Comparison of ENCODE assay signal across 15 cellular contexts in the genomic region with DNA sequence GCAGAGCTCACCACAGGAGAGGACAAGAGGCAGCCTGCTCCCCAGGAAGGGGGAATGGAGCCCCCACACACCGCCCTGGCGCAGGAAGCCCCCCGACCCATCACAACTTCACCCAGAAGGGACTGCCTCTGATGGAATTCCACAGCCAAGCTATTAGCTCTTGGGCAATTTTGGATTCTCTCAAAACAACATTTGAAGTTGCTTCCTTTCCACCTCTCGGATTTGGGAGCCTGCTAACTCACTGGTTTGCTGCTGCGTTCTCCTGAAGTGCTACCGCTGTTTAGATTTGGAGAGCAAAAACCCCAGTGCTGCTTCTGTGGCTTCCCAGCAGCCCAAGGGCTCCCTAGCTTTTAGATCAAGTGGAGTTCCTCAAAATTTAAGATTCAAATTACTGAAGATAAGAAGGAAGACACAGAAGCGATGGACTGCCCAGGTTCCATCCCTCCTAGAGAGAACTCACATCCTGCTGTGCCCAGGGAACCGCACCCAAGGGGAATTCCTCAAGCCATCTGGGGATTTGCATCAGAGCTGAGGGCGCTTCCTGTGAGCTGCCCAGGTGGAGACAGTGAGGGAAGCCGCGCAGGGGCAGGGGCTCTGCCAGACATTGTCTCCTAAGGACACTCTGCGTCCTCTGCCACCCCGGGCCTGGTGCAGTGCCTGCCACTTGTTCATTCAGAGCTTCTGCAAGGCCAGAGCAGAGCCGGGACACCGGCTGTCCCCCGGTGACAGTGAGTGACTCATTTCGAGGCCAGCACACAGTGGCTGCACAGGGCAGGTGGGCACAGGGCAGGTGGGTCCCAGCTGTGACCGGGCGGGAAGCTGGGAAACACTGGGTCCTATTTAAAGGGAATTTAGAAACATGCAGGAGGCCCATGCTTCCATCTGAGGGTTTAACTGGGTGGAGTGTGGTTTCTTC. TPM values are rescaled to one million over a fixed set of nuclear protein-coding genes. Genes with fewer than 3 reads are reported as not detected.
DNase-seq lines count a peak whose midpoint lies in the region; ATAC-seq, FAIRE-seq and TF ChIP-seq lines count a peak whose summit lies in the region.
"Had no signal": no experiment of that assay in that cellular context is flagged by ENCODE, and none has a peak within 500 bp of the region (broad histone marks: within the 10 kb centered on the region; RNA-seq: fewer than 3 reads in every experiment).

No MANE protein-coding gene starts in this region.

- intact Hi-C loops in GM12878 (cut with micrococcal nuclease; ENCODE audit: unreplicated experiment), result no loop called here
- intact Hi-C loops in left lung (cut with DNase I), result no loop called here

- peaks cover 35 to 55% of the 10 kb centered on the region in 2 donors for H3K27me3 Mint-ChIP-seq in stimulated activated naive B cell treated with anti-CD40 and anti-IgM and Interleukin-4, amounts not matched to agents 10 μg/mL and 1 μg/mL and 100 μg/mL, for 72 hours

- no peak for TF ChIP-seq POLR2A in GM12878 (IDR thresholded peaks at IDR 0.05; ENCODE audit: low read depth, low read length)

- no peaks in the 10 kb centered on the region for H3K36me3 Mint-ChIP-seq in stimulated activated naive B cell treated with anti-CD40 and anti-IgM and Interleukin-4, amounts not matched to agents 10 μg/mL and 1 μg/mL and 100 μg/mL, for 72 hours
- H3K36me3 Mint-ChIP-seq: CD14-positive monocyte had no signal

- H3K27ac Mint-ChIP-seq in stimulated activated naive B cell treated with anti-CD40 and anti-IgM and Interleukin-4, amounts not matched to agents 10 μg/mL and 1 μg/mL and 100 μg/mL, for 72 hours, result peak overlapping the region; percentile 34

- in situ Hi-C loops in GM12878 (cut with MboI), result no loop called here

- TF ChIP-seq EP300 in GM12878 (IDR thresholded peaks at IDR 0.05; ENCODE audit: borderline replicate concordance in 1 of 2, control insufficient read depth in 1 of 2, low read depth in 2 of 2, low read length in 2 of 2), result no peak

- H3K36me3 ChIP-seq in GM12878 (ENCODE audit: control insufficient read depth in 2 of 2, insufficient read depth in 2 of 2, low read length in 1 of 2) (no peaks in the 10 kb centered on the region), left lung (no peaks in the 10 kb centered on the region)

- H3K27me3 ChIP-seq in GM12878 (replicated peaks in 1 of 2; ENCODE audit: control insufficient read depth in 2 of 2, insufficient read depth in 2 of 2, low read length in 1 of 2), result no peaks in the 10 kb centered on the region; a peak in 1 of 4 replicates
- no peaks in the 10 kb centered on the region for H3K27me3 ChIP-seq in left lung

- DNase-seq in GM12878 (ENCODE audit: low read depth, low spot score), result no peak
- DNase-seq in left lung, result no peak
- no peak for DNase-seq in stimulated activated naive B cell treated with anti-CD40 and anti-IgM and Interleukin-4, amounts not matched to agents 10 μg/mL and 1 μg/mL and 100 μg/mL, for 72 hours
- no peak for DNase-seq in DMS153 (lab: John Stamatoyannopoulos, UW)
- no peak for DNase-seq in activated T-cell treated with anti-CD3 and anti-CD28 coated beads, Interleukin-2, amount 50 U/mL, for 48 hours
- no peak for DNase-seq in activated CD8-positive, alpha-beta memory T cell treated with anti-CD3 and anti-CD28 coated beads for 24 hours
- DNase-seq: activated T-cell treated with anti-CD3 and anti-CD28 coated beads, Interleukin-2, amount 50 U/mL, for 1 hour; amygdala; NCI-H1417; NCI-H82; SK-N-SH had no signal

- peaks cover 0 to 3% of the 10 kb centered on the region in 2 donors for H3K9me3 Mint-ChIP-seq in stimulated activated naive B cell treated with anti-CD40 and anti-IgM and Interleukin-4, amounts not matched to agents 10 μg/mL and 1 μg/mL and 100 μg/mL, for 72 hours

- no peak overlapping the region for H2AFZ ChIP-seq in GM12878 (ENCODE audit: control insufficient read depth, low read depth, low read length)

- SMC1A ChIA-PET in GM12878 (lab: Charles Lee; ENCODE audit: uncharacterized antibody, unreplicated experiment), result no interaction called here

- no TSS peak for BruUV-seq in GM12878 (replicated peaks; lab: Mats Ljungman, UMichigan)

- ATAC-seq in GM19463 (IDR thresholded peaks at IDR 0.05; ENCODE audit: unreplicated experiment), result peak; percentile 79
- ATAC-seq in GM12878, result peak; percentile 75
- ATAC-seq in left lung, result no peak
- no peak for ATAC-seq in stimulated activated naive B cell treated with anti-CD40 and anti-IgM and Interleukin-4, amounts not matched to agents 10 μg/mL and 1 μg/mL and 100 μg/mL, for 72 hours (replicated peaks)
- ATAC-seq in GM18519 (IDR thresholded peaks at IDR 0.05; ENCODE audit: low FRiP score, unreplicated experiment), result no peak

- TF ChIP-seq CTCF in GM12878 (IDR thresholded peaks at IDR 0.05 in 2 of 3, conservative IDR thresholded peaks at IDR 0.05 in 1 of 3; ENCODE audit: control insufficient read depth in 2 of 3, extremely low read depth in 1 of 3, insufficient read depth in 1 of 3, low read depth in 3 of 3, low read length in 3 of 3), result no peak
- no peak for TF ChIP-seq CTCF in left lung (IDR thresholded peaks at IDR 0.05)

- H3K4me1 ChIP-seq in GM12878 (ENCODE audit: control insufficient read depth, insufficient read depth, low read length), result no peaks in the 10 kb centered on the region
- peaks cover 17 to 45% of the 10 kb centered on the region in 2 donors for H3K4me1 ChIP-seq in left lung

- CTCF ChIA-PET in GM12878 (lab: Yijun Ruan, JAX), result interaction anchor here (1.9 kb wide), 1 partner anchor 149 kb away, joined by 5 read pairs; no protein-coding TSS in a partner anchor

- H3K79me2 ChIP-seq in GM12878 (ENCODE audit: control insufficient read depth, insufficient read depth, low read length), result no peaks in the 10 kb centered on the region

- H4K20me1 ChIP-seq in GM12878 (ENCODE audit: control insufficient read depth, insufficient read depth), result no peaks in the 10 kb centered on the region

- 27% methylated on average over 19 of the region's 19 CpGs for WGBS in GM12878 (ENCODE audit: insufficient coverage, insufficient replicate concordance, low lambda C conversion rate, missing lambda C conversion rate)

- no peaks in the 10 kb centered on the region for H3K4me1 Mint-ChIP-seq in stimulated activated naive B cell treated with anti-CD40 and anti-IgM and Interleukin-4, amounts not matched to agents 10 μg/mL and 1 μg/mL and 100 μg/mL, for 72 hours
- H3K4me1 Mint-ChIP-seq: CD14-positive monocyte had no signal

- no peak overlapping the region for H3K27ac ChIP-seq in GM12878 (ENCODE audit: control insufficient read depth, insufficient read depth)
- peak overlapping the region; percentile 0 to 42 for H3K27ac ChIP-seq in left lung

- H3K4me3 ChIP-seq in GM12878 (no peak overlapping the region), left lung (no peak overlapping the region)

- RAD21 ChIA-PET in GM12878 (lab: Charles Lee; ENCODE audit: unreplicated experiment), result interaction anchor here (1.1 kb wide), 1 partner anchor 28 kb away, joined by 3 read pairs; no protein-coding TSS in a partner anchor

- no peaks in the 10 kb centered on the region for H3K9me3 ChIP-seq in GM12878 (replicated peaks; ENCODE audit: control insufficient read depth, insufficient read depth, low read length)
- H3K9me3 ChIP-seq in left lung, result no peaks in the 10 kb centered on the region
- H3K9me3 ChIP-seq: SK-N-SH had no signal

- no peak for FAIRE-seq in GM12878 (lab: Jason Lieb, UNC)
- FAIRE-seq: HTR-8/SVneo had no signal

- H3K9ac ChIP-seq in GM12878 (ENCODE audit: control insufficient read depth, insufficient read depth, low read length), result no peak overlapping the region
- H3K9ac ChIP-seq: SK-N-SH had no signal

- H3K4me3 Mint-ChIP-seq in stimulated activated naive B cell treated with anti-CD40 and anti-IgM and Interleukin-4, amounts not matched to agents 10 μg/mL and 1 μg/mL and 100 μg/mL, for 72 hours, result no peak overlapping the region

- TF ChIP-seq RAD21 in GM12878 (IDR thresholded peaks at IDR 0.05; ENCODE audit: insufficient read depth, low read depth, low read length), result no peak

- POLR2A ChIA-PET in GM12878 (lab: Charles Lee), result no interaction called here

- no peak overlapping the region for H3K4me2 ChIP-seq in GM12878 (ENCODE audit: control insufficient read depth, insufficient read depth)
- H3K4me2 ChIP-seq: SK-N-SH had no signal

RNA-seq across cellular contexts. Expression of a gene that starts 45.5 kb away (rescaled TPM):
- total RNA-seq in GM12878 (2013; cell fraction: nucleolus; rRNA removed), result not detected in 2 replicates
- total RNA-seq in GM12878 (2014; rRNA removed) (not detected in 2 replicates), GM12878 (2014; rRNA removed; fragmentation: Illumina TruSeq; extraction: Trizol) (not detected in 2 replicates), GM12878 (2021) (0.31 and 0.48 TPM in 2 replicates), left lung (1,000 to 10,000 TPM in 1 of 2 donors, 100 to 1,000 TPM in 1; 418 to 1,057 TPM)
- not detected for polyA plus RNA-seq in GM12878 (2011; ENCODE audit: low read depth)
- polyA plus RNA-seq in GM12878 (2011; rRNA removed) (0.11 TPM in 1 of 2 replicates, not detected in the other), GM12878 (2014; fragmentation: Illumina TruSeq; extraction: Trizol) (not detected in 2 replicates), GM12878 (2014; fragmentation: Nextera tagmentation; extraction: Ambion mirVana) (not detected), GM12878 (2014; rRNA removed) (not detected in 2 replicates), GM12878 (2016; fragmentation: Nextera tagmentation; extraction: Ambion mirVana) (under 1 TPM; 0.07 to 0.15 TPM)
- 0.07 and 0.13 TPM in 2 replicates for polyA plus RNA-seq in GM12878 (2011; cell fraction: cytosol; rRNA removed)
- 0.16 and 0.56 TPM in 2 replicates for polyA plus RNA-seq in GM12878 (2011; cell fraction: nucleus; rRNA removed)
- 0.08 TPM in 1 of 2 replicates, not detected in the other for polyA plus RNA-seq in GM12878 (2012)
- 0.22 TPM in 1 of 2 replicates, not detected in the other for polyA minus RNA-seq in GM12878 (2011; rRNA and poly(A)+ RNA removed)
- not detected in 2 replicates for polyA minus RNA-seq in GM12878 (2011; cell fraction: cytosol; rRNA and poly(A)+ RNA removed)
- 0.38 TPM in 1 of 2 replicates, not detected in the other for polyA minus RNA-seq in GM12878 (2011; cell fraction: nucleus; rRNA and poly(A)+ RNA removed)

RNA-seq across cellular contexts. Expression of a gene that starts 45.7 kb away (rescaled TPM):
- total RNA-seq in GM12878 (2013; cell fraction: nucleolus; rRNA removed), result 1.3 TPM in 2 replicates
- 0.11 and 0.96 TPM in 2 replicates for total RNA-seq in GM12878 (2014; rRNA removed)
- total RNA-seq in GM12878 (2014; rRNA removed; fragmentation: Illumina TruSeq; extraction: Trizol), result 0.14 and 0.18 TPM in 2 replicates
- total RNA-seq in GM12878 (2021), result 0.80 and 1.6 TPM in 2 replicates
- not detected for polyA plus RNA-seq in GM12878 (2011; ENCODE audit: low read depth)
- polyA plus RNA-seq in GM12878 (2011; rRNA removed), result 0.16 and 0.20 TPM in 2 replicates
- polyA plus RNA-seq in GM12878 (2011; cell fraction: cytosol; rRNA removed), result 0.18 and 0.40 TPM in 2 replicates
- polyA plus RNA-seq in GM12878 (2011; cell fraction: nucleus; rRNA removed), result 1.1 and 1.4 TPM in 2 replicates
- polyA plus RNA-seq in GM12878 (2012), result 0.28 and 0.39 TPM in 2 replicates
- polyA plus RNA-seq in GM12878 (2014; fragmentation: Illumina TruSeq; extraction: Trizol), result 0.41 TPM in 1 of 2 replicates, not detected in the other
- polyA plus RNA-seq in GM12878 (2014; fragmentation: Nextera tagmentation; extraction: Ambion mirVana), result not detected
- polyA plus RNA-seq in GM12878 (2014; rRNA removed), result 0.27 TPM in 1 of 2 replicates, not detected in the other
- 1 to 10 TPM in 1 of 2 experiments, under 1 TPM in 1; 0.62 to 1.1 TPM for polyA plus RNA-seq in GM12878 (2016; fragmentation: Nextera tagmentation; extraction: Ambion mirVana)
- 0.31 and 0.37 TPM in 2 replicates for polyA minus RNA-seq in GM12878 (2011; rRNA and poly(A)+ RNA removed)
- not detected in 2 replicates for polyA minus RNA-seq in GM12878 (2011; cell fraction: cytosol; rRNA and poly(A)+ RNA removed)
- polyA minus RNA-seq in GM12878 (2011; cell fraction: nucleus; rRNA and poly(A)+ RNA removed), result 0.36 and 1.1 TPM in 2 replicates
- 100 to 1,000 TPM; 343 to 638 TPM for total RNA-seq in left lung
- polyA plus RNA-seq: CD14-positive monocyte had no signal

Comparison
In these comparisons a context has a peak if more than half of its experiments do, and no peak if none do; other contexts are left out.
1. ATAC-seq: peak in GM19463 (single experiment) and GM12878 (single experiment); none in left lung (single experiment), stimulated activated naive B cell treated with anti-CD40 and anti-IgM and Interleukin-4, amounts not matched to agents 10 μg/mL and 1 μg/mL and 100 μg/mL, for 72 hours (0 of 2) and GM18519 (single experiment).
2. RNA of a gene that starts 45.5 kb away (total RNA-seq): 418 to 1,057 TPM in left lung; 0.31 to 0.48 TPM in GM12878; every median in the first group is over 100 times any median in the second.
3. RNA of a gene that starts 45.7 kb away (total RNA-seq): 343 to 638 TPM in left lung; 0.11 to 1.6 TPM in GM12878; every median in the first group is over 100 times any median in the second.